Comparison of ENCODE assay signal across 11 cellular contexts in the genomic region with DNA sequence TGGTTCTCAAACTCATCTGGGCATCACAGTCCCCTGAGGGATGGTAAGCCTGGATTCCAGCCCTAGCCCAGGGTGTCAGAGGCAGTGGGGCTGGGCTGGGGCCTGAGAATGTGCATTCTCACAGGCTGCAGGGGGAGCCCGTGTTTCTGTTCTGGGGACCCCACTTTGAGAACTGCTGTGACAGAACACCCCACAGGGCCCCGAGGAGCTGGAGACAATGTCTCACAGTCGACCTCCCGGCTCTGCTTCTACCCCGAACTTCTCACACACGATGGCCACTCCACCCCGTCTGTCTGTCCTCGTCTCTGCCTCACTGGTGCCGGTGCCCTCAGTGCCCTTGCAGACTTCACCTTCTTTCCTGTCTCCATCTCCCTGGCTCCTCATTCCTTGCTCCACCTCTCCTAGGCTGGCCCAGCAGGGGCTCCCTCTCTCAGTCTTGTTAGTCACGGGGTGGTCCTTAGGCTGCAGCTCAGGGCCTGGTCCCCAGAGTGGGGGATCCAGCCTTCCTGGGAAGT.
"Had no signal": no experiment of that assay in that cellular context is flagged by ENCODE, and none has a peak within 500 bp of the region (broad histone marks: within the 10 kb centered on the region; RNA-seq: fewer than 3 reads in every experiment).

No MANE protein-coding gene starts in this region.

- H3K27me3 ChIP-seq: ascending aorta, tibial nerve had no signal

- H3K9me3 ChIP-seq: ascending aorta, esophagus muscularis mucosa, left lung, tibial nerve had no signal

- ATAC-seq: activated CD4-positive, alpha-beta T cell treated with anti-CD3 and anti-CD28 coated beads for 36 hours; left lung had no signal

- H3K27ac ChIP-seq: ascending aorta, esophagus muscularis mucosa, left lung, tibial nerve, WERI-Rb-1 had no signal

- DNase-seq: activated CD4-positive, alpha-beta T cell treated with anti-CD3 and anti-CD28 coated beads for 36 hours; activated gamma-delta T cell treated with Interleukin-2 at 50 U/mL for 16 hours; mesendoderm; stimulated activated CD4-positive, alpha-beta T cell treated with anti-CD3 and anti-CD28 coated beads, Interleukin-15, amount 100 ng/mL, for 24 hours; stimulated activated CD4-positive, alpha-beta T cell treated with anti-CD3 and anti-CD28 coated beads, Interleukin-4, amount 100 ng/mL, for 24 hours; T-helper 9 cell; WERI-Rb-1 had no signal

- H3K4me1 ChIP-seq: ascending aorta, esophagus muscularis mucosa, left lung, tibial nerve had no signal

- H3K36me3 ChIP-seq: ascending aorta, esophagus muscularis mucosa, left lung, tibial nerve, WERI-Rb-1 had no signal

- H3K4me3 ChIP-seq: ascending aorta, esophagus muscularis mucosa, left lung, tibial nerve had no signal
